In the genomic region with DNA sequence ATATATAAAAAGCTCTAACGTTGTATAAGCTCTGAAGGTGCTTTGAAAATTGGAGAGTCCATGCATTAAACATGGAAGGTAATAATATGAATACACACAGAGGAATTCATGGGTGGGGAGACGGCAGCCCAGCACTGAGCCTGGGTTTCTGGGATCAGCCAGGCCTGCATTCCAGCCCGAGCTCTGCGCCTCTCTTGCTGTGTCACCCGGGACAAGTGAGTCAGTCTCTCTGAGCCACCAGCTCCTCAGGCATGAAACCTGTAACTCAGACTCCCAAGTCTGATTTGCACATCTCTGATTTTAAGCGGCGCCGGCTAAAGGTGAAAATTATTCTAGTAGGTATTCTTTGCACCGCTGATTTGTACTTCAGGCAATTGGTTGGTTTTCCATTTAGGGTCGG, we compare ENCODE assay signal across 10 cellular contexts.
DNase-seq lines count a peak whose midpoint lies in the region; ATAC-seq and TF ChIP-seq lines count a peak whose summit lies in the region.
"Had no signal": no experiment of that assay in that cellular context is flagged by ENCODE, and none has a peak within 500 bp of the region (broad histone marks: within the 10 kb centered on the region; RNA-seq: fewer than 3 reads in every experiment).

No MANE protein-coding gene starts in this region.

- no peaks in the 10 kb centered on the region for H3K36me3 Mint-ChIP-seq in activated CD4-positive, alpha-beta T cell treated with anti-CD3 and anti-CD28 coated beads for 36 hours (ENCODE audit: low read depth)

- CTCF ChIA-PET in activated CD4-positive, alpha-beta T cell treated with anti-CD3 and anti-CD28 coated beads for 36 hours (lab: Charles Lee): interaction anchor here (0.6 to 1.8 kb wide), 6 partner anchors 9 to 385 kb away, joined by 3 to 5 read pairs (median 3); no protein-coding TSS in a partner anchor
- CTCF ChIA-PET in RWPE1 (lab: Yijun Ruan, JAX): interaction anchor here (0.5 to 2.7 kb wide), 3 partner anchors 9 to 254 kb away, joined by 3 to 10 read pairs (median 3); no protein-coding TSS in a partner anchor

- H3K27me3 Mint-ChIP-seq in activated CD4-positive, alpha-beta T cell treated with anti-CD3 and anti-CD28 coated beads for 36 hours: peaks cover 3% of the 10 kb centered on the region

- H3K4me3 ChIP-seq in spleen: no peak overlapping the region

- no peak overlapping the region for H3K4me3 Mint-ChIP-seq in activated CD4-positive, alpha-beta T cell treated with anti-CD3 and anti-CD28 coated beads for 36 hours

- no peaks in the 10 kb centered on the region for H3K36me3 ChIP-seq in spleen

- H3K9me3 Mint-ChIP-seq in activated CD4-positive, alpha-beta T cell treated with anti-CD3 and anti-CD28 coated beads for 36 hours (ENCODE audit: low read depth): no peaks in the 10 kb centered on the region

- peak; percentile 73 for ATAC-seq in activated CD4-positive, alpha-beta T cell treated with anti-CD3 and anti-CD28 coated beads for 36 hours
- ATAC-seq in esophagus mucosa (peak; percentile 93), HG02884 (IDR thresholded peaks at IDR 0.05; ENCODE audit: unreplicated experiment) (no peak)

- intact Hi-C loops in activated CD4-positive, alpha-beta T cell treated with anti-CD3 and anti-CD28 coated beads for 36 hours (cut with DNase I, micrococcal nuclease): loop anchor here in 1 of 2 experiments (5.0 kb wide), 1 partner anchor 47 kb away; no protein-coding TSS in a partner anchor
- intact Hi-C loops in spleen (cut with DNase I; ENCODE audit: low total_unique reads): no loop called here

- TF ChIP-seq POLR2A in spleen (IDR thresholded peaks at IDR 0.05): no peak

- H3K4me1 Mint-ChIP-seq in activated CD4-positive, alpha-beta T cell treated with anti-CD3 and anti-CD28 coated beads for 36 hours: peaks cover 37% of the 10 kb centered on the region

- peaks cover 0 to 31% (median 22%) of the 10 kb centered on the region in 6 donors for H3K4me1 ChIP-seq in spleen

- no peaks in the 10 kb centered on the region for H3K27me3 ChIP-seq in spleen (replicated peaks in 1 of 7)

- H3K9me3 ChIP-seq in spleen: no peaks in the 10 kb centered on the region

- POLR2A ChIA-PET in activated CD4-positive, alpha-beta T cell treated with anti-CD3 and anti-CD28 coated beads for 36 hours (lab: Charles Lee): no interaction called here
- POLR2A ChIA-PET in RWPE1 (lab: Yijun Ruan, JAX; ENCODE audit: low non-redundant PET): no interaction called here

- TF ChIP-seq CTCF in RWPE1 (conservative IDR thresholded peaks at IDR 0.05; ENCODE audit: low read depth) (no peak), spleen (IDR thresholded peaks at IDR 0.05 in 8 of 11, conservative IDR thresholded peaks at IDR 0.05 in 3 of 11) (no peak)

- peak; percentile 73 for DNase-seq in activated CD4-positive, alpha-beta T cell treated with anti-CD3 and anti-CD28 coated beads for 36 hours
- no peak for DNase-seq in activated CD4-positive, alpha-beta T cell treated with anti-CD3 and anti-CD28 coated beads for 1 hour
- DNase-seq in RWPE1 (ENCODE audit: low spot score): peak; percentile 75
- DNase-seq in spleen: peak; percentile 33
- no peak for DNase-seq in LoVo (ENCODE audit: low spot score)
- DNase-seq in DMS114 treated with DMSO at 0.1 percent for 48 hours (lab: John Stamatoyannopoulos, UW; ENCODE audit: unreplicated experiment): no peak
- DNase-seq: activated CD4-positive, CD25-positive, alpha-beta regulatory T cell; small intestine had no signal

- 77 to 86% (median 79%) methylated on average over 10 of the region's 10 CpGs for WGBS in spleen, 5 donors

- peak overlapping the region; percentile 62 for H3K27ac ChIP-seq in RWPE1
- peak overlapping the region in 2 of 8 donors; percentile 10 to 15 for H3K27ac ChIP-seq in spleen

- H3K27ac Mint-ChIP-seq in activated CD4-positive, alpha-beta T cell treated with anti-CD3 and anti-CD28 coated beads for 36 hours: peak overlapping the region; percentile 75

Comparison
In these comparisons a context has a peak if more than half of its experiments do, and no peak if none do; other contexts are left out.
1. DNase-seq: peak in activated CD4-positive, alpha-beta T cell treated with anti-CD3 and anti-CD28 coated beads for 36 hours (single experiment), RWPE1 (single experiment) and spleen (single experiment); none in activated CD4-positive, alpha-beta T cell treated with anti-CD3 and anti-CD28 coated beads for 1 hour (single experiment), LoVo (single experiment) and DMS114 treated with DMSO at 0.1 percent for 48 hours (single experiment).